In genomic region chr10:68611227-68611626, GRCh38 we compare ENCODE assay signal across 25 cellular contexts. TPM values are rescaled to one million over a fixed set of nuclear protein-coding genes. Genes with fewer than 3 reads are reported as not detected.
A peak's percentile ranks its signal among the peaks of the same experiment; 100 is the strongest.
DNase-seq lines count a peak whose midpoint lies in the region; ATAC-seq, FAIRE-seq and TF ChIP-seq lines count a peak whose summit lies in the region.
"Had no signal": no experiment of that assay in that cellular context is flagged by ENCODE, and none has a peak within 500 bp of the region (broad histone marks: within the 10 kb centered on the region; RNA-seq: fewer than 3 reads in every experiment).

No MANE protein-coding gene starts in this region.

- peaks cover 12% of the 10 kb centered on the region; the same call in 1 of the 2 replicates for H3K36me3 ChIP-seq in GM23338 (ENCODE audit: insufficient read depth)
- peaks cover 2 to 5% of the 10 kb centered on the region in 2 experiments; a peak in 2 of 3 replicates for H3K36me3 ChIP-seq in HEK293 (ENCODE audit: control insufficient read depth in 2 of 2, insufficient read depth in 1 of 2, low read length in 2 of 2)
- H3K36me3 ChIP-seq in K562 (ENCODE audit: control insufficient read depth, insufficient read depth, low read length) = peaks cover 8% of the 10 kb centered on the region; the same call in 1 of the 3 replicates
- H3K36me3 ChIP-seq in aorta (ENCODE audit: control insufficient read depth in 1 of 2, insufficient read depth in 2 of 2, low read length in 1 of 2) = no peaks in the 10 kb centered on the region
- no peaks in the 10 kb centered on the region for H3K36me3 ChIP-seq in upper lobe of right lung
- H3K36me3 ChIP-seq: BE2C, BLaER1 had no signal

- peaks cover 8% of the 10 kb centered on the region; the same call in 1 of the 2 replicates for H3F3A ChIP-seq in GM23338 (replicated peaks; ENCODE audit: low read depth)

- no peaks in the 10 kb centered on the region for H3K4me1 ChIP-seq in GM23338 (ENCODE audit: insufficient read depth)
- no peaks in the 10 kb centered on the region for H3K4me1 ChIP-seq in HEK293 (ENCODE audit: control insufficient read depth, insufficient read depth, low read length)
- H3K4me1 ChIP-seq in K562 (replicated peaks in 1 of 2; ENCODE audit: control insufficient read depth in 2 of 2, insufficient read depth in 2 of 2, low read length in 2 of 2) = no peaks in the 10 kb centered on the region
- H3K4me1 ChIP-seq in aorta (ENCODE audit: control insufficient read depth in 1 of 2, insufficient read depth in 2 of 2, low read length in 2 of 2) = peaks cover 1 to 2% of the 10 kb centered on the region in 2 donors
- H3K4me1 ChIP-seq in upper lobe of right lung = no peaks in the 10 kb centered on the region
- H3K4me1 ChIP-seq: BE2C, BLaER1 had no signal

- no peak overlapping the region for H3K4me3 ChIP-seq in GM23338
- H3K4me3 ChIP-seq in HEK293 (ENCODE audit: low read depth, low read length) = no peak overlapping the region
- no peak overlapping the region for H3K4me3 ChIP-seq in K562
- no peak overlapping the region for H3K4me3 ChIP-seq in aorta (ENCODE audit: low read length in 2 of 2)
- no peak overlapping the region for H3K4me3 ChIP-seq in upper lobe of right lung
- H3K4me3 ChIP-seq: BLaER1 had no signal

- peaks cover 83% of the 10 kb centered on the region for H3K79me2 ChIP-seq in GM23338 (replicated peaks; ENCODE audit: insufficient read depth)
- H3K79me2 ChIP-seq in K562 (ENCODE audit: control insufficient read depth, insufficient read depth, low read length) = no peaks in the 10 kb centered on the region

- TF ChIP-seq EP300 in K562 (IDR thresholded peaks at IDR 0.05; ENCODE audit: low read length) = no peak

- no peak for TF ChIP-seq CTCF in GM23338 (conservative IDR thresholded peaks at IDR 0.05; ENCODE audit: low read depth in 2 of 2)
- TF ChIP-seq CTCF in HEK293 (tag by site-specific recombination; IDR thresholded peaks at IDR 0.05) = no peak
- TF ChIP-seq CTCF in K562 (IDR thresholded peaks at IDR 0.05 in 2 of 3, conservative IDR thresholded peaks at IDR 0.05 in 1 of 3; ENCODE audit: insufficient read depth in 2 of 3, low read depth in 1 of 3, low read length in 3 of 3) = no peak
- no peak for TF ChIP-seq CTCF in upper lobe of right lung (IDR thresholded peaks at IDR 0.05)

- H3K9me3 ChIP-seq in HEK293 (ENCODE audit: control insufficient read depth, insufficient read depth, low read depth, low read length) = no peaks in the 10 kb centered on the region
- no peaks in the 10 kb centered on the region for H3K9me3 ChIP-seq in K562 (replicated peaks; ENCODE audit: control insufficient read depth, insufficient read depth, low read depth, low read length)
- H3K9me3 ChIP-seq in aorta (ENCODE audit: control insufficient read depth, low read length) = no peaks in the 10 kb centered on the region
- H3K9me3 ChIP-seq in upper lobe of right lung = no peaks in the 10 kb centered on the region
- H3K9me3 ChIP-seq: BE2C, BLaER1 had no signal

- no peaks in the 10 kb centered on the region for H3K27me3 Mint-ChIP-seq in GM23338 (ENCODE audit: insufficient read depth, low read depth, poor library complexity)
- H3K27me3 Mint-ChIP-seq: CD4-positive, alpha-beta memory T cell; CD4-positive, CD25-positive, alpha-beta regulatory T cell; CD8-positive, alpha-beta memory T cell had no signal

- no peak overlapping the region for H3K4me3 Mint-ChIP-seq in GM23338
- H3K4me3 Mint-ChIP-seq: CD14-positive monocyte; CD4-positive, alpha-beta memory T cell; CD4-positive, CD25-positive, alpha-beta regulatory T cell; CD8-positive, alpha-beta memory T cell had no signal

- peaks cover 16% of the 10 kb centered on the region; the same call in 2 of the 3 replicates for H3K36me3 Mint-ChIP-seq in GM23338 (ENCODE audit: low read depth)
- H3K36me3 Mint-ChIP-seq: CD14-positive monocyte had no signal

- in situ Hi-C loops in K562 (cut with MboI) = no loop called here

- H3K9me1 ChIP-seq in K562 (ENCODE audit: control insufficient read depth, insufficient read depth, low read length) = no peaks in the 10 kb centered on the region

- CTCF ChIA-PET in HEK293 (lab: Yijun Ruan, JAX) = no interaction called here
- CTCF ChIA-PET in K562 (lab: Yijun Ruan, JAX; ENCODE audit: low intra/inter-chr PET ratio) = interaction anchor here (0.8 kb wide), 1 partner anchor 220 kb away, joined by 5 read pairs; no protein-coding TSS in a partner anchor

- no peaks in the 10 kb centered on the region for H3K9me2 ChIP-seq in GM23338 (ENCODE audit: insufficient read depth)

- H2AFZ ChIP-seq in GM23338 (no peak overlapping the region), K562 (ENCODE audit: low read depth, low read length) (no peak overlapping the region)

- H3K27ac Mint-ChIP-seq in GM23338 = no peak overlapping the region
- H3K27ac Mint-ChIP-seq: CD14-positive monocyte; CD4-positive, alpha-beta memory T cell; CD4-positive, CD25-positive, alpha-beta regulatory T cell; CD8-positive, alpha-beta memory T cell had no signal

- TF ChIP-seq RAD21 in K562 (CRISPR knock-in tag; conservative IDR thresholded peaks at IDR 0.05 in 1 of 2, IDR thresholded peaks at IDR 0.05 in 1 of 2) = no peak

- H3K4me1 Mint-ChIP-seq in GM23338 = no peaks in the 10 kb centered on the region
- H3K4me1 Mint-ChIP-seq: CD14-positive monocyte had no signal

- no peak for FAIRE-seq in K562 (lab: Jason Lieb, UNC)
- FAIRE-seq: A204.1, GM12891, GM19239 had no signal

- H3K9me3 Mint-ChIP-seq in GM23338 = no peaks in the 10 kb centered on the region
- H3K9me3 Mint-ChIP-seq: CD4-positive, alpha-beta memory T cell; CD4-positive, CD25-positive, alpha-beta regulatory T cell; CD8-positive, alpha-beta memory T cell had no signal

- H3K27ac ChIP-seq in GM23338 (ENCODE audit: low read depth) = 0 out of 2 replicates have a peak overlapping the region, but pooled peaks have one; percentile 50
- no peak overlapping the region for H3K27ac ChIP-seq in HEK293 (ENCODE audit: extremely low read depth, low read depth, low read length)
- H3K27ac ChIP-seq in K562 (ENCODE audit: extremely low read depth, low read depth, low read length) = no peak overlapping the region
- H3K27ac ChIP-seq in aorta (ENCODE audit: low read depth in 1 of 2, low read length in 2 of 2) = no peak overlapping the region
- no peak overlapping the region for H3K27ac ChIP-seq in upper lobe of right lung
- H3K27ac ChIP-seq: BLaER1 had no signal

- no peak for DNase-seq in GM23338 (ENCODE audit: low spot score)
- DNase-seq in K562 (ENCODE audit: extremely low read depth in 1 of 4, low spot score in 3 of 4) = no peak
- no peak for DNase-seq in aorta
- no peak for DNase-seq in upper lobe of right lung
- DNase-seq: 8988T; ACHN; BE2C; C1 segment of cervical spinal cord; CD4-positive, alpha-beta memory T cell; CD4-positive, CD25-positive, alpha-beta regulatory T cell; CD8-positive, alpha-beta memory T cell; COR-L47; DMS 273 treated with DMSO at 0.1 percent for 48 hours; DMS153; DMS53; DMS79; DND-41; EL; GDM1 had no signal

- H4K20me1 ChIP-seq in GM23338 (replicated peaks; ENCODE audit: insufficient read depth) = peaks cover 2% of the 10 kb centered on the region; the same call in 1 of the 2 replicates
- H4K20me1 ChIP-seq in K562 (replicated peaks; ENCODE audit: control insufficient read depth, insufficient read depth, low read length) = no peaks in the 10 kb centered on the region
- H4K20me1 ChIP-seq: BLaER1 had no signal

- WGBS in K562 (ENCODE audit: insufficient coverage, low coverage, missing lambda C conversion rate) = 90% methylated on average over 3 of the region's 3 CpGs
- 81 to 94% methylated on average over 3 of the region's 3 CpGs for WGBS in aorta, 2 donors

- intact Hi-C loops in K562 (cut with micrococcal nuclease) (no loop called here), aorta (cut with DNase I) (no loop called here), upper lobe of right lung (cut with DNase I) (no loop called here)

- H3K27me3 ChIP-seq in GM23338 (ENCODE audit: insufficient read depth) (no peaks in the 10 kb centered on the region), K562 (ENCODE audit: control insufficient read depth in 2 of 2, insufficient read depth in 2 of 2, low read length in 2 of 2) (no peaks in the 10 kb centered on the region), aorta (ENCODE audit: control insufficient read depth in 1 of 2, insufficient read depth in 2 of 2, low read length in 1 of 2) (no peaks in the 10 kb centered on the region), upper lobe of right lung (no peaks in the 10 kb centered on the region)
- H3K27me3 ChIP-seq: BE2C, BLaER1 had no signal

- ATAC-seq in GM23338 = no peak
- ATAC-seq in K562 = no peak
- ATAC-seq in aorta (ENCODE audit: low FRiP score) = no peak
- ATAC-seq in upper lobe of right lung = no peak

- POLR2A ChIA-PET in HEK293 (lab: Yijun Ruan, JAX) = interaction anchor here (1.5 kb wide), 1 partner anchor 10 kb away, joined by 7 read pairs; no protein-coding TSS in a partner anchor
- POLR2A ChIA-PET in K562 (lab: Yijun Ruan, JAX) = interaction anchor here (0.6 to 2.1 kb wide), 8 partner anchors 9 to 54 kb away, joined by 3 to 12 read pairs (median 4); partner anchors contain the start of gene TET1

- BruUV-seq in K562 (replicated peaks; lab: Mats Ljungman, UMichigan) = no TSS peak

- H3K4me2 ChIP-seq in GM23338 (no peak overlapping the region), K562 (ENCODE audit: insufficient read depth, low read length) (no peak overlapping the region)
- H3K4me2 ChIP-seq: BLaER1 had no signal

- no peak for TF ChIP-seq POLR2A in K562 (conservative IDR thresholded peaks at IDR 0.05)

- no peak overlapping the region for H3K9ac ChIP-seq in K562 (ENCODE audit: insufficient read depth in 1 of 2, low read depth in 2 of 2, low read length in 2 of 2)
- H3K9ac ChIP-seq: BLaER1 had no signal

RNA-seq across cellular contexts. Expression of gene TET1, which starts 51.1 kb away (rescaled TPM):
- 82.5 and 90.5 TPM in 2 replicates for total RNA-seq in GM23338 (2014; rRNA removed; shearing (Covaris generic))
- polyA plus RNA-seq in GM23338 (2016; fragmentation: Nextera tagmentation; extraction: Ambion mirVana) (32.5 and 37.2 TPM in 2 replicates), K562 (2011; rRNA removed) (11.6 and 18.9 TPM in 2 replicates), K562 (2014; fragmentation: Illumina TruSeq; extraction: Trizol) (12.6 and 16.8 TPM in 2 replicates), K562 (2014; fragmentation: Nextera tagmentation; extraction: Ambion mirVana) (1 to 10 TPM; 2.6 to 3.6 TPM), K562 (2014; rRNA removed) (5.4 and 5.9 TPM in 2 replicates), aorta (under 1 TPM; 0.18 to 0.25 TPM)
- total RNA-seq in K562 (2011; cell fraction: chromatin; rRNA removed; ENCODE audit: low replicate concordance) = 44.0 and 102 TPM in 2 replicates
- total RNA-seq in K562 (2011; cell fraction: nucleolus; rRNA removed) = 30.5 and 40.3 TPM in 2 replicates
- 50.2 and 57.9 TPM in 2 replicates for total RNA-seq in K562 (2011; cell fraction: nucleoplasm; rRNA removed)
- total RNA-seq in K562 (2014; rRNA removed) (9.2 and 11.9 TPM in 2 replicates), K562 (2014; rRNA removed; fragmentation: Illumina TruSeq; extraction: Trizol) (21.0 and 22.2 TPM in 2 replicates), K562 (2015; rRNA removed; fragmentation: Illumina TruSeq; extraction: Trizol) (18.0 and 18.7 TPM in 2 replicates), K562 (2021) (20.6 and 21.3 TPM in 2 replicates), aorta (1 to 10 TPM; 2.2 to 3.6 TPM), upper lobe of right lung (2.1 TPM)
- 4.0 and 9.4 TPM in 2 replicates for polyA plus RNA-seq in K562 (2011; cell fraction: cytosol; rRNA removed)
- 10.7 and 16.7 TPM in 2 replicates for polyA plus RNA-seq in K562 (2011; cell fraction: nucleus; rRNA removed)
- 6.8 and 8.1 TPM in 2 replicates for polyA plus RNA-seq in K562 (2012)
- polyA minus RNA-seq in K562 (2011; rRNA and poly(A)+ RNA removed) = 45.0 and 86.3 TPM in 2 replicates
- 25.9 and 31.1 TPM in 2 replicates for polyA minus RNA-seq in K562 (2011; cell fraction: cytosol; rRNA and poly(A)+ RNA removed)
- 18.4 and 50.4 TPM in 2 replicates for polyA minus RNA-seq in K562 (2011; cell fraction: nucleus; rRNA and poly(A)+ RNA removed)
